Comparison of ENCODE assay signal across 8 cellular contexts in genomic region chr15:81473946-81474345, GRCh38.
"Had no signal": no experiment of that assay in that cellular context is flagged by ENCODE, and none has a peak within 500 bp of the region (broad histone marks: within the 10 kb centered on the region; RNA-seq: fewer than 3 reads in every experiment).

No MANE protein-coding gene starts in this region.

- ATAC-seq: GM12878 had no signal

- H3K4me3 ChIP-seq: GM12878 had no signal

- DNase-seq: GDM1, GF-D8 had no signal

- FAIRE-seq: G401.6, GM12878, GM12891, GM12892, GM18507, GM19239 had no signal
